8 cellular contexts compared by ENCODE assay signal in genomic region chr14:69152181-69152943, GRCh38. TPM values are rescaled to one million over a fixed set of nuclear protein-coding genes. Genes with fewer than 3 reads are reported as not detected.
DNase-seq lines count a peak whose midpoint lies in the region; ATAC-seq, FAIRE-seq and TF ChIP-seq lines count a peak whose summit lies in the region.

No MANE protein-coding gene starts in this region.

- no peak for TF ChIP-seq EP300 in gastroesophageal sphincter (IDR thresholded peaks at IDR 0.05)

- intact Hi-C loops in pancreas (cut with DNase I), result no loop called here
- intact Hi-C loops in sciatic nerve (cut with DNase I), result no loop called here

- no peaks in the 10 kb centered on the region for H3K9me3 Mint-ChIP-seq in activated naive CD4-positive, alpha-beta T cell treated with anti-CD3 and anti-CD28 coated beads, Interleukin-2, amount 10 ng/mL, durations not matched to agents 7 days and 5 days

- peak overlapping the region; percentile 94 for H3K4me3 Mint-ChIP-seq in activated naive CD4-positive, alpha-beta T cell treated with anti-CD3 and anti-CD28 coated beads, Interleukin-2, amount 10 ng/mL, durations not matched to agents 7 days and 5 days

- DNase-seq in ELF-1 (ENCODE audit: low read depth, low spot score), result peak; percentile 26
- peak; percentile 65 for DNase-seq in activated naive CD4-positive, alpha-beta T cell treated with anti-CD3 and anti-CD28 coated beads, Interleukin-2, amount 10 ng/mL, durations not matched to agents 7 days and 5 days
- peak in 3 of 6 donors; percentile 23 to 62 (median 52) for DNase-seq in pancreas
- DNase-seq in sciatic nerve (ENCODE audit: low spot score), result no peak

- ATAC-seq in HG02623 (IDR thresholded peaks at IDR 0.05; ENCODE audit: unreplicated experiment) (peak; percentile 4), gastroesophageal sphincter (peak; percentile 5), pancreas (peak; percentile 25 to 44 (median 28)), GM19351 (IDR thresholded peaks at IDR 0.05; ENCODE audit: unreplicated experiment) (no peak), sciatic nerve (no peak)

- peaks cover 36% of the 10 kb centered on the region for H3K4me1 Mint-ChIP-seq in activated naive CD4-positive, alpha-beta T cell treated with anti-CD3 and anti-CD28 coated beads, Interleukin-2, amount 10 ng/mL, durations not matched to agents 7 days and 5 days

- WGBS in gastroesophageal sphincter (ENCODE audit: low coverage in 1 of 2), 2 donors, result 0% methylated on average over 7 to 14 of the region's 39 CpGs
- WGBS in pancreas, 2 donors, result 0 to 1% methylated on average over 32 to 39 of the region's 39 CpGs

- H3K27me3 Mint-ChIP-seq in activated naive CD4-positive, alpha-beta T cell treated with anti-CD3 and anti-CD28 coated beads, Interleukin-2, amount 10 ng/mL, durations not matched to agents 7 days and 5 days, result peaks cover 38% of the 10 kb centered on the region

- TF ChIP-seq POLR2A in gastroesophageal sphincter (IDR thresholded peaks at IDR 0.05), result no peak

- H3K4me1 ChIP-seq in OCI-LY1 (ENCODE audit: insufficient read depth, low read length, severe bottlenecking) (peaks cover 26% of the 10 kb centered on the region), gastroesophageal sphincter (peaks cover 3 to 45% (median 13%) of the 10 kb centered on the region in 3 donors), pancreas (peaks cover 13 to 32% (median 24%) of the 10 kb centered on the region in 3 donors)

- H3K27me3 ChIP-seq in OCI-LY1 (ENCODE audit: insufficient read depth, low read length), result no peaks in the 10 kb centered on the region; the same call in none of the 2 replicates
- H3K27me3 ChIP-seq in gastroesophageal sphincter, result no peaks in the 10 kb centered on the region
- no peaks in the 10 kb centered on the region for H3K27me3 ChIP-seq in pancreas

- no peak overlapping the region for H2AFZ ChIP-seq in OCI-LY1 (ENCODE audit: low read length)

- H3K27ac ChIP-seq in OCI-LY1 (ENCODE audit: low read depth, low read length, poor library complexity, severe bottlenecking) (peak overlapping the region; percentile 81), gastroesophageal sphincter (peak overlapping the region; percentile 70 to 99 (median 98)), pancreas (peak overlapping the region; percentile 83 to 98 (median 88))

- no peaks in the 10 kb centered on the region for H3K9me2 ChIP-seq in OCI-LY1 (ENCODE audit: low read depth, low read length)

- H3K36me3 Mint-ChIP-seq in activated naive CD4-positive, alpha-beta T cell treated with anti-CD3 and anti-CD28 coated beads, Interleukin-2, amount 10 ng/mL, durations not matched to agents 7 days and 5 days, result peaks cover 27% of the 10 kb centered on the region

- peaks cover 29% of the 10 kb centered on the region for H3K79me2 ChIP-seq in OCI-LY1 (ENCODE audit: insufficient read depth, low read length)

- H3K4me3 ChIP-seq in OCI-LY1 (ENCODE audit: low read depth, low read length, poor library complexity, severe bottlenecking) (peak overlapping the region; percentile 98), gastroesophageal sphincter (peak overlapping the region; percentile 53 to 83), pancreas (peak overlapping the region; percentile 89 to 90 (median 90))

- H3K4me2 ChIP-seq in OCI-LY1 (ENCODE audit: low read length), result peak overlapping the region; percentile 97

- CTCF ChIA-PET in activated naive CD4-positive, alpha-beta T cell treated with anti-CD3 and anti-CD28 coated beads, Interleukin-2, amount 10 ng/mL, durations not matched to agents 7 days and 5 days (lab: Charles Lee), result interaction anchor here (1.3 kb wide), 1 partner anchor 14 kb away, joined by 4 read pairs; no protein-coding TSS in a partner anchor

- no peaks in the 10 kb centered on the region for H4K20me1 ChIP-seq in OCI-LY1 (ENCODE audit: insufficient read depth, low read length)

- H3K9ac ChIP-seq in OCI-LY1 (ENCODE audit: low read length), result peak overlapping the region; percentile 96

- H3K36me3 ChIP-seq in OCI-LY1 (ENCODE audit: insufficient read depth, low read length), result peaks cover 19% of the 10 kb centered on the region; the same call in 1 of the 2 replicates
- H3K36me3 ChIP-seq in gastroesophageal sphincter, result peaks cover 0 to 12% of the 10 kb centered on the region in 2 donors
- no peaks in the 10 kb centered on the region for H3K36me3 ChIP-seq in pancreas

- no peak for TF ChIP-seq CTCF in OCI-LY1 (IDR thresholded peaks at IDR 0.05; ENCODE audit: low read length)
- TF ChIP-seq CTCF in gastroesophageal sphincter (IDR thresholded peaks at IDR 0.05), result no peak
- no peak for TF ChIP-seq CTCF in pancreas (IDR thresholded peaks at IDR 0.05)

- no peak for FAIRE-seq in pancreas (lab: Jason Lieb, UNC)

- peak overlapping the region; percentile 94 for H3K27ac Mint-ChIP-seq in activated naive CD4-positive, alpha-beta T cell treated with anti-CD3 and anti-CD28 coated beads, Interleukin-2, amount 10 ng/mL, durations not matched to agents 7 days and 5 days

- no peaks in the 10 kb centered on the region for H3K9me3 ChIP-seq in OCI-LY1 (ENCODE audit: low read length)
- no peaks in the 10 kb centered on the region for H3K9me3 ChIP-seq in gastroesophageal sphincter
- no peaks in the 10 kb centered on the region for H3K9me3 ChIP-seq in pancreas

- no peaks in the 10 kb centered on the region for H3F3A ChIP-seq in OCI-LY1 (ENCODE audit: insufficient read depth, low read length)

RNA-seq across cellular contexts. Expression of gene DCAF5, which starts 0.6 kb away (rescaled TPM):
- total RNA-seq in gastroesophageal sphincter (10 to 100 TPM; 31.0 to 63.6 (median 36.9) TPM), pancreas (10 to 100 TPM; 15.9 to 30.4 (median 20.6) TPM), sciatic nerve (42.8 TPM)
- 10 to 100 TPM; 18.9 to 19.9 TPM for polyA plus RNA-seq in pancreas

RNA-seq across cellular contexts. Expression of gene EXD2, which starts 38.9 kb away (rescaled TPM):
- total RNA-seq in gastroesophageal sphincter (10 to 100 TPM; 16.7 to 37.1 (median 25.8) TPM), pancreas (10 to 100 TPM; 16.4 to 24.5 (median 19.9) TPM), sciatic nerve (30.0 TPM)
- 10 to 100 TPM in 1 of 2 donors, 1 to 10 TPM in 1; 9.5 to 14.2 TPM for polyA plus RNA-seq in pancreas

Comparison
In these comparisons a context has a peak if more than half of its experiments do, and no peak if none do; other contexts are left out.
1. ATAC-seq: peak in HG02623 (single experiment), gastroesophageal sphincter (single experiment) and pancreas (4 of 4); none in GM19351 (single experiment) and sciatic nerve (single experiment).
2. Peak in every context shown above with its lines, with median percentiles within 50 percentile points of each other: H3K27ac ChIP-seq and H3K4me3 ChIP-seq.